8 cellular contexts compared by ENCODE assay signal in the genomic region with DNA sequence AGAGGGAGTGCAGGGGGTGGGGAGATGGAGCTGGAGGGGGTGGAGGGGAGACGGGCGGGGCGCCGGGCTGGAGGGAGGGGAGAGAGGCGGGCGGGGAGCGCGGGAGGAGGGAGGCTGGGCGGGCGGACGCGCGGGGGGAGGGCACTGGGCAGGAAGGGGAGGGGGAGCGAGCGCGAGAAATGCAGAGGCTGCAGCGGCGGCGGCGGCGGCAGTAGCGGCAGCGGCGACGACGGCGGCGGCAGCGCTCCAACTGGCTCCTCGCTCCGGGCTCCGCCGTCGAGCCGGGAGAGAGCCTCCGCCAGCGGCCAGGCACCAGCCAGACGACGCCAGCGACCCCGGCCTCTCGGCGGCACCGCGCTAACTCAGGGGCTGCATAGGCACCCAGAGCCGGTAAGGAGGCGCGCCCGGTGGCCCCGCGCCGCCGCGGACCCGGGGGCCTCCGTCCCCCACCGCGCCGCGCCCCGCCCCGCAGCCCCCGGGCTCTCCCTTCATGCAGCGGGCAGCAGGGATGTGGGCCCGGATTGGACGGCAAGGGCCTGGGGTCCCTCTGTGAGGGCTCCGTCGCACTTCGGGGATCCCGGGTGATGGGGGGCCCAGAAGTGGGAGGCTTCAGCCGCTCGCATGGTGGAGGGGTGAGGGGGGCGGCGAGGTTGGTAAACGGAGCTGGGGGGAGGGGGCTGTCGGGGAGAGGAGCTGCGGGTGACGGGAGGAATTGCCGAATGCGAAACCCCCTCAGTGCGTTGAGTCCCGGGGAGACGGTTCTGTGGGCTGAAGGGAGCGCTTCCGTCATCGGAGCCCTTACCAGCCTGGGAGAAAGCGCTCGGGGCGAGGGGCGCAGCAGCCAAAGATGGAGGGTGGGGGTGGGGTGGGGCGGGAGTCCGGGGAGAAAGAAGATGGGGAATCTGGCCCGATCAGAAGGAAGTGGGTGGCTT. TPM values are rescaled to one million over a fixed set of nuclear protein-coding genes. Genes with fewer than 3 reads are reported as not detected.
A peak's percentile ranks its signal among the peaks of the same experiment; 100 is the strongest.
DNase-seq lines count a peak whose midpoint lies in the region; ATAC-seq and TF ChIP-seq lines count a peak whose summit lies in the region.

A gene with protein sequence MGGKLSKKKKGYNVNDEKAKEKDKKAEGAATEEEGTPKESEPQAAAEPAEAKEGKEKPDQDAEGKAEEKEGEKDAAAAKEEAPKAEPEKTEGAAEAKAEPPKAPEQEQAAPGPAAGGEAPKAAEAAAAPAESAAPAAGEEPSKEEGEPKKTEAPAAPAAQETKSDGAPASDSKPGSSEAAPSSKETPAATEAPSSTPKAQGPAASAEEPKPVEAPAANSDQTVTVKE (plus strand): TSS at position 211 of the 932 bp plus-strand sequence. CDS start 57,586 bp downstream, outside the sequence.

- H3K4me1 ChIP-seq in esophagus muscularis mucosa (peaks cover 6 to 31% (median 30%) of the 10 kb centered on the region in 4 donors), mucosa of rectum (ENCODE audit: control insufficient read depth in 2 of 2, insufficient read depth in 2 of 2, low read length in 2 of 2) (peaks cover 2 to 12% of the 10 kb centered on the region in 2 donors), thoracic aorta (ENCODE audit: control insufficient read depth in 1 of 2, low read depth in 2 of 2) (peaks cover 3 to 25% of the 10 kb centered on the region in 2 donors)

- peak within 1 kb of the TSS; percentile 64 to 69 for H3K9ac ChIP-seq in mucosa of rectum (ENCODE audit: low read depth in 1 of 2, low read length in 2 of 2)

- intact Hi-C loops in esophagus muscularis mucosa (cut with DNase I): loop anchor here (5.0 kb wide), 1 partner anchor 1100 kb away; no protein-coding TSS in a partner anchor

- no peak for TF ChIP-seq POLR2A in esophagus muscularis mucosa (IDR thresholded peaks at IDR 0.05; ENCODE audit: low read depth)

- H3K9me3 ChIP-seq in esophagus muscularis mucosa (no peaks in the 10 kb centered on the region), mucosa of rectum (ENCODE audit: control insufficient read depth in 2 of 2, low read length in 2 of 2) (no peaks in the 10 kb centered on the region), thoracic aorta (no peaks in the 10 kb centered on the region)

- H3K27ac ChIP-seq in esophagus muscularis mucosa (replicated peaks in 1 of 4) (peak within 1 kb of the TSS in 1 of 4 donors; percentile 5), mucosa of rectum (ENCODE audit: low read depth in 2 of 2, low read length in 2 of 2) (peak within 1 kb of the TSS; percentile 22 to 66), thoracic aorta (peak within 1 kb of the TSS; percentile 63 to 79)

- peak; percentile 17 for DNase-seq in activated CD4-positive, alpha-beta T cell treated with anti-CD3 and anti-CD28 coated beads for 1 hour
- no peak for DNase-seq in activated CD4-positive, alpha-beta T cell treated with anti-CD3 and anti-CD28 coated beads, Interleukin-2, amount 50 U/mL, for 1 hour
- DNase-seq in NCI-H146 (lab: John Stamatoyannopoulos, UW): peak; percentile 89
- DNase-seq in activated CD4-positive, alpha-beta T cell treated with anti-CD3 and anti-CD28 coated beads for 48 hours: peak; percentile 32
- DNase-seq in esophagus muscularis mucosa (ENCODE audit: extremely low spot score): no peak
- peak; percentile 42 for DNase-seq in thoracic aorta (ENCODE audit: low spot score)

- H3K27me3 ChIP-seq in esophagus muscularis mucosa: peaks cover 0 to 74% (median 29%) of the 10 kb centered on the region in 4 donors
- peaks cover 3 to 8% of the 10 kb centered on the region in 2 donors for H3K27me3 ChIP-seq in mucosa of rectum (ENCODE audit: control insufficient read depth in 2 of 2, insufficient read depth in 2 of 2, low read length in 2 of 2)
- no peaks in the 10 kb centered on the region for H3K27me3 ChIP-seq in thoracic aorta (replicated peaks; ENCODE audit: insufficient read depth)

- 1% methylated on average over 46 of the region's 93 CpGs for WGBS in esophagus muscularis mucosa

- no peaks in the 10 kb centered on the region for H3K36me3 ChIP-seq in esophagus muscularis mucosa
- no peaks in the 10 kb centered on the region for H3K36me3 ChIP-seq in mucosa of rectum (ENCODE audit: control insufficient read depth in 2 of 2, insufficient read depth in 2 of 2, low read length in 2 of 2)
- no peaks in the 10 kb centered on the region for H3K36me3 ChIP-seq in thoracic aorta

- no peak for TF ChIP-seq EP300 in esophagus muscularis mucosa (IDR thresholded peaks at IDR 0.05)

- TF ChIP-seq CTCF in esophagus muscularis mucosa (IDR thresholded peaks at IDR 0.05): no peak
- TF ChIP-seq CTCF in thoracic aorta (IDR thresholded peaks at IDR 0.05): no peak

- H3K4me3 ChIP-seq in esophagus muscularis mucosa (peak within 1 kb of the TSS; percentile 48 to 61 (median 50)), mucosa of rectum (ENCODE audit: low read length in 2 of 2) (peak within 1 kb of the TSS; percentile 69 to 80), thoracic aorta (peak within 1 kb of the TSS; percentile 94)

- ATAC-seq in HG02610 (IDR thresholded peaks at IDR 0.05; ENCODE audit: unreplicated experiment) (peak; percentile 38), thoracic aorta (ENCODE audit: insufficient number of reproducible peaks, low FRiP score, low read depth) (peak; percentile 41)

RNA-seq across cellular contexts. Expression of the gene that starts here (rescaled TPM):
- total RNA-seq in esophagus muscularis mucosa (10 to 100 TPM in 1 of 4 donors, 1 to 10 TPM in 3; 5.4 to 19.7 (median 6.6) TPM), thoracic aorta (10 to 100 TPM; 37.1 to 48.8 TPM)

Comparison
In these comparisons a context has a peak if more than half of its experiments do, and no peak if none do; other contexts are left out.
1. DNase-seq: peak in activated CD4-positive, alpha-beta T cell treated with anti-CD3 and anti-CD28 coated beads for 1 hour (single experiment), NCI-H146 (single experiment), activated CD4-positive, alpha-beta T cell treated with anti-CD3 and anti-CD28 coated beads for 48 hours (single experiment) and thoracic aorta (single experiment); none in activated CD4-positive, alpha-beta T cell treated with anti-CD3 and anti-CD28 coated beads, Interleukin-2, amount 50 U/mL, for 1 hour (single experiment) and esophagus muscularis mucosa (single experiment).
2. Peak in every context shown above with its lines, with median percentiles within 50 percentile points of each other: H3K4me3 ChIP-seq.